8 cellular contexts compared by ENCODE assay signal in genomic region chr19:38544569-38545315, GRCh38.
A peak's percentile ranks its signal among the peaks of the same experiment; 100 is the strongest.
DNase-seq lines count a peak whose midpoint lies in the region; ATAC-seq and TF ChIP-seq lines count a peak whose summit lies in the region.

No MANE protein-coding gene starts in this region.

- H3K4me3 Mint-ChIP-seq in Calu3 (ENCODE audit: low read depth, unreplicated experiment) (peak overlapping the region; percentile 34), brain (no peak overlapping the region), nephron (no peak overlapping the region)

- peaks cover 4% of the 10 kb centered on the region for H3K27me3 Mint-ChIP-seq in Calu3 (ENCODE audit: unreplicated experiment)
- H3K27me3 Mint-ChIP-seq in brain = peaks cover 3% of the 10 kb centered on the region
- no peaks in the 10 kb centered on the region for H3K27me3 Mint-ChIP-seq in nephron (ENCODE audit: low read depth)

- intact Hi-C loops in Calu3 (cut with micrococcal nuclease; ENCODE audit: unreplicated experiment) = loop anchor here (1.0 to 2.0 kb wide), 2 partner anchors 90 to 188 kb away; no protein-coding TSS in a partner anchor

- no TSS peak for BruUV-seq in Calu3 (replicated peaks; lab: Mats Ljungman, UMichigan)

- H3K4me1 Mint-ChIP-seq in Calu3 (ENCODE audit: low read depth, unreplicated experiment) (peaks cover 16% of the 10 kb centered on the region), brain (peaks cover 5% of the 10 kb centered on the region), nephron (no peaks in the 10 kb centered on the region)

- CTCF ChIA-PET in Calu3 (lab: Charles Lee) = interaction anchor here (0.7 to 0.9 kb wide), 3 partner anchors 90 to 135 kb away, joined by 3 to 4 read pairs (median 3); no protein-coding TSS in a partner anchor

- no peak for DNase-seq in Calu3
- peak; percentile 65 for DNase-seq in HuH-7.5 (ENCODE audit: low spot score)
- no peak for DNase-seq in NCI-H128 (lab: John Stamatoyannopoulos, UW; ENCODE audit: unreplicated experiment)
- DNase-seq in SIG-M5 treated with dmso at 0.1 percent for 504 hours (lab: John Stamatoyannopoulos, UW; ENCODE audit: unreplicated experiment) = no peak

- TF ChIP-seq CTCF in Calu3 (IDR thresholded peaks at IDR 0.05; ENCODE audit: unreplicated experiment) = peak; percentile 54
- TF ChIP-seq CTCF in brain (conservative IDR thresholded peaks at IDR 0.05) = peak; percentile 53 to 61
- peak; percentile 16 to 53 (median 48) for TF ChIP-seq CTCF in nephron (IDR thresholded peaks at IDR 0.05; ENCODE audit: unreplicated experiment in 3 of 3)

- no peaks in the 10 kb centered on the region for H3K9me3 Mint-ChIP-seq in Calu3 (ENCODE audit: low read depth, unreplicated experiment)
- H3K9me3 Mint-ChIP-seq in brain = no peaks in the 10 kb centered on the region
- no peaks in the 10 kb centered on the region for H3K9me3 Mint-ChIP-seq in nephron

- no peaks in the 10 kb centered on the region for H3K36me3 Mint-ChIP-seq in Calu3 (ENCODE audit: insufficient read depth, unreplicated experiment)
- peaks cover 11% of the 10 kb centered on the region for H3K36me3 Mint-ChIP-seq in brain
- peaks cover 4% of the 10 kb centered on the region for H3K36me3 Mint-ChIP-seq in nephron (ENCODE audit: low read depth)

- ATAC-seq in HG03342 (IDR thresholded peaks at IDR 0.05; ENCODE audit: unreplicated experiment) = no peak
- no peak for ATAC-seq in HG03457 (IDR thresholded peaks at IDR 0.05; ENCODE audit: unreplicated experiment)

- peak overlapping the region; percentile 13 for H3K27ac Mint-ChIP-seq in Calu3 (ENCODE audit: unreplicated experiment)
- peak overlapping the region in 4 of 5 experiments; percentile 3 to 40 (median 16) for H3K27ac Mint-ChIP-seq in brain
- H3K27ac Mint-ChIP-seq in nephron = peak overlapping the region in 1 of 3 experiments; percentile 4
